In genomic region chr12:10562306-10562933, GRCh38 we compare ENCODE assay signal across 8 cellular contexts. TPM values are rescaled to one million over a fixed set of nuclear protein-coding genes. Genes with fewer than 3 reads are reported as not detected.
DNase-seq lines count a peak whose midpoint lies in the region; ATAC-seq and TF ChIP-seq lines count a peak whose summit lies in the region.

No MANE protein-coding gene starts in this region.

- H3K27ac ChIP-seq in tibial artery, result no peak overlapping the region

- no peaks in the 10 kb centered on the region for H3K4me1 ChIP-seq in tibial artery

- in situ Hi-C loops in ACHN (cut with HindIII; ENCODE audit: low pct_ligation_motif_present, low pct_unique_long_range_greater_than_20kb, low sequenced_read_pairs), result no loop called here

- no peak overlapping the region for H3K27ac Mint-ChIP-seq in activated T-helper 1 cell treated with anti-CD3 and anti-CD28 coated beads, Interleukin-12 subunit alpha, Interleukin-12 subunit beta, Interleukin-2, Interleukin-4 antibody, amounts not matched to agents 30 ng/mL and 10 ng/mL and 1 ng/mL, durations not matched to agents 14 hours and 24 hours and 36 hours

- H3K4me3 ChIP-seq in kidney epithelial cell (ENCODE audit: low read depth, low read length) (no peak overlapping the region), tibial artery (no peak overlapping the region)

- no peaks in the 10 kb centered on the region for H3K36me3 ChIP-seq in kidney epithelial cell (ENCODE audit: control insufficient read depth, insufficient read depth, low read length)
- H3K36me3 ChIP-seq in tibial artery, result no peaks in the 10 kb centered on the region

- no peaks in the 10 kb centered on the region for H3K9me3 ChIP-seq in tibial artery

- intact Hi-C loops in tibial artery (cut with DNase I; ENCODE audit: low total_unique reads), result loop anchor here (5.0 kb wide), 1 partner anchor 325 kb away; no protein-coding TSS in a partner anchor
- intact Hi-C loops in activated T-helper 1 cell treated with anti-CD3 and anti-CD28 coated beads, Interleukin-12 subunit alpha, Interleukin-12 subunit beta, Interleukin-2, Interleukin-4 antibody, amounts not matched to agents 30 ng/mL and 10 ng/mL and 1 ng/mL, durations not matched to agents 14 hours and 24 hours and 36 hours (cut with micrococcal nuclease), result loop anchor here (1.0 to 5.0 kb wide), 6 partner anchors 112 to 815 kb away; partner anchors contain the start of gene STYK1

- no peak for ATAC-seq in GM18520 (IDR thresholded peaks at IDR 0.05; ENCODE audit: unreplicated experiment)

- H3K27me3 ChIP-seq in kidney epithelial cell (ENCODE audit: control insufficient read depth, insufficient read depth, low read length) (no peaks in the 10 kb centered on the region), tibial artery (peaks cover 0 to 4% of the 10 kb centered on the region in 2 donors)

- no peak overlapping the region for H3K4me3 Mint-ChIP-seq in activated T-helper 1 cell treated with anti-CD3 and anti-CD28 coated beads, Interleukin-12 subunit alpha, Interleukin-12 subunit beta, Interleukin-2, Interleukin-4 antibody, amounts not matched to agents 30 ng/mL and 10 ng/mL and 1 ng/mL, durations not matched to agents 14 hours and 24 hours and 36 hours

- DNase-seq in ACHN (peak; percentile 66), ELR (ENCODE audit: low read depth) (peak; percentile 59), NCI-H1694 (lab: John Stamatoyannopoulos, UW) (peak; percentile 38), amniotic stem cell (lab: John Stamatoyannopoulos, UW) (peak; percentile 9), kidney epithelial cell (ENCODE audit: low read depth) (no peak), tibial artery (no peak)
- DNase-seq in activated T-helper 1 cell treated with anti-CD3 and anti-CD28 coated beads, Interleukin-12 subunit alpha, Interleukin-12 subunit beta, Interleukin-2, Interleukin-4 antibody, amounts not matched to agents 30 ng/mL and 10 ng/mL and 1 ng/mL, durations not matched to agents 14 hours and 24 hours and 36 hours (ENCODE audit: low spot score), result no peak

- H3K36me3 Mint-ChIP-seq in activated T-helper 1 cell treated with anti-CD3 and anti-CD28 coated beads, Interleukin-12 subunit alpha, Interleukin-12 subunit beta, Interleukin-2, Interleukin-4 antibody, amounts not matched to agents 30 ng/mL and 10 ng/mL and 1 ng/mL, durations not matched to agents 14 hours and 24 hours and 36 hours (ENCODE audit: low read depth), result no peaks in the 10 kb centered on the region

- TF ChIP-seq CTCF in kidney epithelial cell (IDR thresholded peaks at IDR 0.05; ENCODE audit: insufficient read depth, low read length, poor library complexity, severe bottlenecking) (peak; percentile 54), tibial artery (IDR thresholded peaks at IDR 0.05) (peak; percentile 61 to 80)

- H3K4me1 Mint-ChIP-seq in activated T-helper 1 cell treated with anti-CD3 and anti-CD28 coated beads, Interleukin-12 subunit alpha, Interleukin-12 subunit beta, Interleukin-2, Interleukin-4 antibody, amounts not matched to agents 30 ng/mL and 10 ng/mL and 1 ng/mL, durations not matched to agents 14 hours and 24 hours and 36 hours (ENCODE audit: low read depth), result peaks cover 4% of the 10 kb centered on the region

- H3K9me3 Mint-ChIP-seq in activated T-helper 1 cell treated with anti-CD3 and anti-CD28 coated beads, Interleukin-12 subunit alpha, Interleukin-12 subunit beta, Interleukin-2, Interleukin-4 antibody, amounts not matched to agents 30 ng/mL and 10 ng/mL and 1 ng/mL, durations not matched to agents 14 hours and 24 hours and 36 hours, result no peaks in the 10 kb centered on the region

- H3K27me3 Mint-ChIP-seq in activated T-helper 1 cell treated with anti-CD3 and anti-CD28 coated beads, Interleukin-12 subunit alpha, Interleukin-12 subunit beta, Interleukin-2, Interleukin-4 antibody, amounts not matched to agents 30 ng/mL and 10 ng/mL and 1 ng/mL, durations not matched to agents 14 hours and 24 hours and 36 hours (ENCODE audit: insufficient read depth), result peaks cover 38% of the 10 kb centered on the region

RNA-seq across cellular contexts. Expression of gene MAGOHB, which starts 51.0 kb away (rescaled TPM):
- 21.7 and 31.1 TPM in 2 replicates for total RNA-seq in kidney epithelial cell
- total RNA-seq in activated T-helper 1 cell treated with anti-CD3 and anti-CD28 coated beads, Interleukin-12 subunit alpha, Interleukin-12 subunit beta, Interleukin-2, Interleukin-4 antibody, amounts not matched to agents 30 ng/mL and 10 ng/mL and 1 ng/mL, durations not matched to agents 14 hours and 24 hours and 36 hours, result 79.4 and 85.1 TPM in 2 replicates

RNA-seq across cellular contexts. Expression of gene EIF2S3B, which starts 56.7 kb away (rescaled TPM):
- 0.62 and 1.3 TPM in 2 replicates for total RNA-seq in kidney epithelial cell
- total RNA-seq in activated T-helper 1 cell treated with anti-CD3 and anti-CD28 coated beads, Interleukin-12 subunit alpha, Interleukin-12 subunit beta, Interleukin-2, Interleukin-4 antibody, amounts not matched to agents 30 ng/mL and 10 ng/mL and 1 ng/mL, durations not matched to agents 14 hours and 24 hours and 36 hours, result 0.20 and 0.39 TPM in 2 replicates

Comparison
In these comparisons a context has a peak if more than half of its experiments do, and no peak if none do; other contexts are left out.
1. DNase-seq: peak in ACHN (single experiment), ELR (single experiment), NCI-H1694 (single experiment) and amniotic stem cell (single experiment); none in kidney epithelial cell (single experiment), tibial artery (0 of 2) and activated T-helper 1 cell treated with anti-CD3 and anti-CD28 coated beads, Interleukin-12 subunit alpha, Interleukin-12 subunit beta, Interleukin-2, Interleukin-4 antibody, amounts not matched to agents 30 ng/mL and 10 ng/mL and 1 ng/mL, durations not matched to agents 14 hours and 24 hours and 36 hours (single experiment).